ENCODE assay signal across 19 cellular contexts in genomic region chr13:27915301-27916207, GRCh38. TPM values are rescaled to one million over a fixed set of nuclear protein-coding genes. Genes with fewer than 3 reads are reported as not detected.
DNase-seq lines count a peak whose midpoint lies in the region; ATAC-seq and TF ChIP-seq lines count a peak whose summit lies in the region.
"Had no signal": no experiment of that assay in that cellular context is flagged by ENCODE, and none has a peak within 500 bp of the region (broad histone marks: within the 10 kb centered on the region; RNA-seq: fewer than 3 reads in every experiment).

No MANE protein-coding gene starts in this region.

- H3K9ac ChIP-seq in endocrine pancreas (ENCODE audit: control insufficient read depth, insufficient read depth, low read length) (no peak overlapping the region), mucosa of stomach (ENCODE audit: low read length) (peak overlapping the region; percentile 58), Karpas-422 (ENCODE audit: low read length) (no peak overlapping the region)
- H3K9ac ChIP-seq: GM23248 had no signal

- peaks cover 27% of the 10 kb centered on the region for H3K4me1 Mint-ChIP-seq in GM23338

- POLR2A ChIA-PET in PC-9 (lab: Charles Lee; ENCODE audit: unreplicated experiment): no interaction called here

- intact Hi-C loops in PC-9 (cut with micrococcal nuclease; ENCODE audit: unreplicated experiment): no loop called here

- H3K9me3 ChIP-seq in PC-9 (ENCODE audit: insufficient read depth, low read depth) (no peaks in the 10 kb centered on the region), endocrine pancreas (ENCODE audit: control insufficient read depth, low read length) (no peaks in the 10 kb centered on the region), mucosa of stomach (ENCODE audit: control insufficient read depth, low read length) (no peaks in the 10 kb centered on the region), Karpas-422 (ENCODE audit: low read length) (no peaks in the 10 kb centered on the region)
- H3K9me3 ChIP-seq: SJSA1 had no signal

- H3K4me1 ChIP-seq in GM23338 (ENCODE audit: insufficient read depth) (peaks cover 32% of the 10 kb centered on the region), PC-9 (replicated peaks; ENCODE audit: insufficient read depth) (peaks cover 33% of the 10 kb centered on the region), endocrine pancreas (ENCODE audit: control insufficient read depth, insufficient read depth, low read length) (no peaks in the 10 kb centered on the region), mucosa of stomach (ENCODE audit: control insufficient read depth, insufficient read depth, low read length) (peaks cover 54% of the 10 kb centered on the region), Karpas-422 (ENCODE audit: low read length) (no peaks in the 10 kb centered on the region)

- H2AFZ ChIP-seq in GM23338 (no peak overlapping the region), PC-9 (peak overlapping the region; percentile 16; the same call in 1 of the 2 replicates), Karpas-422 (ENCODE audit: low read length) (no peak overlapping the region)
- H2AFZ ChIP-seq: GM23248 had no signal

- H3K4me3 Mint-ChIP-seq in GM23338: no peak overlapping the region; the same call in 2 of the 3 replicates

- H3K27me3 ChIP-seq in GM23338 (ENCODE audit: insufficient read depth): peaks cover 95% of the 10 kb centered on the region
- no peaks in the 10 kb centered on the region for H3K27me3 ChIP-seq in PC-9 (ENCODE audit: insufficient read depth, low read depth)
- no peaks in the 10 kb centered on the region for H3K27me3 ChIP-seq in endocrine pancreas (ENCODE audit: control insufficient read depth, insufficient read depth, low read length)
- peaks cover 24% of the 10 kb centered on the region for H3K27me3 ChIP-seq in mucosa of stomach (ENCODE audit: control insufficient read depth, insufficient read depth, low read length)
- H3K27me3 ChIP-seq in Karpas-422 (ENCODE audit: low read length): no peaks in the 10 kb centered on the region

- H3K27ac Mint-ChIP-seq in GM23338: no peak overlapping the region

- H3K27ac ChIP-seq in GM23338 (ENCODE audit: low read depth) (no peak overlapping the region), PC-9 (no peak overlapping the region), Karpas-422 (ENCODE audit: low read length) (no peak overlapping the region)
- H3K27ac ChIP-seq: GM23248, SJSA1 had no signal

- no peaks in the 10 kb centered on the region for H3K79me2 ChIP-seq in GM23338 (replicated peaks; ENCODE audit: insufficient read depth)
- H3K79me2 ChIP-seq in PC-9 (ENCODE audit: low read depth): no peaks in the 10 kb centered on the region
- H3K79me2 ChIP-seq in Karpas-422 (ENCODE audit: low read length): no peaks in the 10 kb centered on the region

- no peak overlapping the region for H3K4me3 ChIP-seq in GM23338
- H3K4me3 ChIP-seq in PC-9: no peak overlapping the region; the same call in 1 of the 2 replicates
- peak overlapping the region; percentile 19 for H3K4me3 ChIP-seq in endocrine pancreas (ENCODE audit: control insufficient read depth, insufficient read depth, low read length)
- H3K4me3 ChIP-seq in mucosa of stomach (ENCODE audit: low read length): no peak overlapping the region
- no peak overlapping the region for H3K4me3 ChIP-seq in Karpas-422 (ENCODE audit: low read length)
- H3K4me3 ChIP-seq: GM23248, SJSA1 had no signal

- H4K20me1 ChIP-seq in GM23338 (replicated peaks; ENCODE audit: insufficient read depth) (peaks cover 12% of the 10 kb centered on the region), PC-9 (ENCODE audit: insufficient read depth) (no peaks in the 10 kb centered on the region), Karpas-422 (ENCODE audit: insufficient read depth, low read depth, low read length) (no peaks in the 10 kb centered on the region)

- TF ChIP-seq CTCF in GM23338 (conservative IDR thresholded peaks at IDR 0.05; ENCODE audit: low read depth in 2 of 2) (no peak), PC-9 (conservative IDR thresholded peaks at IDR 0.05) (no peak)

- peaks cover 7% of the 10 kb centered on the region; the same call in 2 of the 3 replicates for H3K9me3 Mint-ChIP-seq in GM23338
- H3K9me3 Mint-ChIP-seq: IgD-negative memory B cell had no signal

- DNase-seq in GM23338 (ENCODE audit: low spot score) (peak; percentile 19), PC-9 (no peak), DMS 273 (lab: John Stamatoyannopoulos, UW; ENCODE audit: unreplicated experiment) (no peak), UCSD-AML1 (lab: John Stamatoyannopoulos, UW; ENCODE audit: unreplicated experiment) (no peak), Karpas-422 (no peak)
- no peak for DNase-seq in central memory CD4-positive, alpha-beta T cell
- DNase-seq: AML-193, DMS79 treated with DMSO at 0.1 percent for 48 hours, GDM1, GM23248, NCI-H1048, NCI-H146, NCI-H2081 treated with DMSO at 0.1 percent for 48 hours, NCI-H524, RPMI8226 had no signal

- H3F3A ChIP-seq in GM23338 (replicated peaks; ENCODE audit: low read depth) (peaks cover 13% of the 10 kb centered on the region; the same call in 1 of the 2 replicates), PC-9 (ENCODE audit: insufficient read depth, low read depth) (peaks cover 9% of the 10 kb centered on the region)

- H3K36me3 ChIP-seq in GM23338 (ENCODE audit: insufficient read depth) (no peaks in the 10 kb centered on the region), PC-9 (ENCODE audit: low read depth) (no peaks in the 10 kb centered on the region), endocrine pancreas (ENCODE audit: control insufficient read depth, insufficient read depth, low read length) (peaks cover 6% of the 10 kb centered on the region), mucosa of stomach (ENCODE audit: control insufficient read depth, insufficient read depth, low read length) (no peaks in the 10 kb centered on the region), Karpas-422 (ENCODE audit: insufficient read depth, low read length) (no peaks in the 10 kb centered on the region)
- H3K36me3 ChIP-seq: SJSA1 had no signal

- peaks cover 65% of the 10 kb centered on the region for H3K27me3 Mint-ChIP-seq in GM23338 (ENCODE audit: insufficient read depth, low read depth, poor library complexity)

- H3K9me2 ChIP-seq in GM23338 (ENCODE audit: insufficient read depth) (no peaks in the 10 kb centered on the region), PC-9 (ENCODE audit: insufficient read depth) (no peaks in the 10 kb centered on the region), Karpas-422 (replicated peaks; ENCODE audit: insufficient read depth, low read length) (no peaks in the 10 kb centered on the region)

- H3K36me3 Mint-ChIP-seq in GM23338 (ENCODE audit: low read depth): no peaks in the 10 kb centered on the region; the same call in 2 of the 3 replicates
- H3K36me3 Mint-ChIP-seq: IgD-negative memory B cell had no signal

- CTCF ChIA-PET in PC-9 (lab: Charles Lee): no interaction called here

- no peak for ATAC-seq in GM23338

- BruUV-seq in PC-9 (replicated peaks; lab: Mats Ljungman, UMichigan): no TSS peak

- H3K4me2 ChIP-seq in GM23338: peak overlapping the region; percentile 40; the same call in 1 of the 2 replicates
- H3K4me2 ChIP-seq in PC-9: peak overlapping the region; percentile 55
- no peak overlapping the region for H3K4me2 ChIP-seq in Karpas-422 (ENCODE audit: low read depth, low read length, poor library complexity, severe bottlenecking)

TF ChIP-seq in GM23338, 12 proteins besides CTCF, POLR2A, EP300 and RAD21 (continues in another document):
- TF ChIP-seq CREB1 (CRISPR knock-in tag; IDR thresholded peaks at IDR 0.05; ENCODE audit: low read depth): no peak
- TF ChIP-seq POLR2AphosphoS5 (IDR thresholded peaks at IDR 0.05; ENCODE audit: low read depth): no peak
- TF ChIP-seq EZH2phosphoT487 (IDR thresholded peaks at IDR 0.05; ENCODE audit: unreplicated experiment): no peak

RNA-seq across cellular contexts. Expression of gene PDX1, which starts 4.2 kb away (rescaled TPM):
- not detected in 2 replicates for total RNA-seq in GM23338 (2014; rRNA removed; shearing (Covaris generic))
- not detected in 2 replicates for polyA plus RNA-seq in GM23338 (2016; fragmentation: Nextera tagmentation; extraction: Ambion mirVana)
- not detected in 2 replicates for total RNA-seq in PC-9 (2021)
- total RNA-seq in Karpas-422 (2014; rRNA removed; shearing (Covaris generic); ENCODE audit: low replicate concordance): not detected in 2 replicates
- total RNA-seq: GM23248, SJSA1 had no signal
- polyA plus RNA-seq: GM23248, IgD-negative memory B cell had no signal

RNA-seq across cellular contexts. Expression of gene CDX2, which starts 53.6 kb away (rescaled TPM):
- not detected in 2 replicates for total RNA-seq in GM23338 (2014; rRNA removed; shearing (Covaris generic))
- polyA plus RNA-seq in GM23338 (2016; fragmentation: Nextera tagmentation; extraction: Ambion mirVana): 0.12 TPM in 1 of 2 replicates, not detected in the other
- not detected in 2 replicates for total RNA-seq in PC-9 (2021)
- not detected in 2 replicates for total RNA-seq in Karpas-422 (2014; rRNA removed; shearing (Covaris generic); ENCODE audit: low replicate concordance)
- total RNA-seq: GM23248, SJSA1 had no signal
- polyA plus RNA-seq: GM23248, IgD-negative memory B cell had no signal
